Comparison of ENCODE assay signal across 1 cellular context in the genomic region with DNA sequence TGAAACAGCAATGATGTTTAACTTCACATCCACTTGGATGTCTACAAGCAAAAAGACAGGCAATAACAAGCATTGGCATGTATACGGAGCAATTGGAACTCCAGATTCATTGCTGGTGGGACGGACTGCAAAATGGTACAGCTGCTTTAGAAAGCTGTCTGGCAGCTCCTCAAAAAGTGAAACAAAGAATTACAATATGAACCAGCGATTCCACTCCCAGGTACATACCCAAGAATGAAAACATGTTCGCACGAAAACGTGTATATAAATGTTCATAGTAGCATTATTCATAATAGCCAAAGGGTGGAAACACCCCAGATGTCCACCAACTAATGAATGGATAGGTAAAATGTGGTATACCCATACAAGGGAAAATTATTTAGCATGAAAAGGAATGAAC.
TF ChIP-seq lines count a peak whose summit lies in the region.

No MANE protein-coding gene starts in this region.

TF ChIP-seq in WTC11, 78 proteins besides CTCF, POLR2A, EP300 and RAD21 (continued from another document):
- TF ChIP-seq, protein P1, sequence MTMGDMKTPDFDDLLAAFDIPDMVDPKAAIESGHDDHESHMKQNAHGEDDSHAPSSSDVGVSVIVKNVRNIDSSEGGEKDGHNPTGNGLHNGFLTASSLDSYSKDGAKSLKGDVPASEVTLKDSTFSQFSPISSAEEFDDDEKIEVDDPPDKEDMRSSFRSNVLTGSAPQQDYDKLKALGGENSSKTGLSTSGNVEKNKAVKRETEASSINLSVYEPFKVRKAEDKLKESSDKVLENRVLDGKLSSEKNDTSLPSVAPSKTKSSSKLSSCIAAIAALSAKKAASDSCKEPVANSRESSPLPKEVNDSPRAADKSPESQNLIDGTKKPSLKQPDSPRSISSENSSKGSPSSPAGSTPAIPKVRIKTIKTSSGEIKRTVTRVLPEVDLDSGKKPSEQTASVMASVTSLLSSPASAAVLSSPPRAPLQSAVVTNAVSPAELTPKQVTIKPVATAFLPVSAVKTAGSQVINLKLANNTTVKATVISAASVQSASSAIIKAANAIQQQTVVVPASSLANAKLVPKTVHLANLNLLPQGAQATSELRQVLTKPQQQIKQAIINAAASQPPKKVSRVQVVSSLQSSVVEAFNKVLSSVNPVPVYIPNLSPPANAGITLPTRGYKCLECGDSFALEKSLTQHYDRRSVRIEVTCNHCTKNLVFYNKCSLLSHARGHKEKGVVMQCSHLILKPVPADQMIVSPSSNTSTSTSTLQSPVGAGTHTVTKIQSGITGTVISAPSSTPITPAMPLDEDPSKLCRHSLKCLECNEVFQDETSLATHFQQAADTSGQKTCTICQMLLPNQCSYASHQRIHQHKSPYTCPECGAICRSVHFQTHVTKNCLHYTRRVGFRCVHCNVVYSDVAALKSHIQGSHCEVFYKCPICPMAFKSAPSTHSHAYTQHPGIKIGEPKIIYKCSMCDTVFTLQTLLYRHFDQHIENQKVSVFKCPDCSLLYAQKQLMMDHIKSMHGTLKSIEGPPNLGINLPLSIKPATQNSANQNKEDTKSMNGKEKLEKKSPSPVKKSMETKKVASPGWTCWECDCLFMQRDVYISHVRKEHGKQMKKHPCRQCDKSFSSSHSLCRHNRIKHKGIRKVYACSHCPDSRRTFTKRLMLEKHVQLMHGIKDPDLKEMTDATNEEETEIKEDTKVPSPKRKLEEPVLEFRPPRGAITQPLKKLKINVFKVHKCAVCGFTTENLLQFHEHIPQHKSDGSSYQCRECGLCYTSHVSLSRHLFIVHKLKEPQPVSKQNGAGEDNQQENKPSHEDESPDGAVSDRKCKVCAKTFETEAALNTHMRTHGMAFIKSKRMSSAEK (CRISPR knock-in tag; IDR thresholded peaks at IDR 0.05; ENCODE audit: borderline replicate concordance) = no peak
- no peak for TF ChIP-seq FOXK1 (CRISPR knock-in tag; IDR thresholded peaks at IDR 0.05)
- TF ChIP-seq CBFB (CRISPR knock-in tag; IDR thresholded peaks at IDR 0.05; ENCODE audit: low read depth) = no peak
- TF ChIP-seq EMX1 (CRISPR knock-in tag; IDR thresholded peaks at IDR 0.05) = no peak
- no peak for TF ChIP-seq CREM (CRISPR knock-in tag; IDR thresholded peaks at IDR 0.05)
- TF ChIP-seq TEAD1 (CRISPR knock-in tag; IDR thresholded peaks at IDR 0.05) = no peak
- TF ChIP-seq, protein P2, sequence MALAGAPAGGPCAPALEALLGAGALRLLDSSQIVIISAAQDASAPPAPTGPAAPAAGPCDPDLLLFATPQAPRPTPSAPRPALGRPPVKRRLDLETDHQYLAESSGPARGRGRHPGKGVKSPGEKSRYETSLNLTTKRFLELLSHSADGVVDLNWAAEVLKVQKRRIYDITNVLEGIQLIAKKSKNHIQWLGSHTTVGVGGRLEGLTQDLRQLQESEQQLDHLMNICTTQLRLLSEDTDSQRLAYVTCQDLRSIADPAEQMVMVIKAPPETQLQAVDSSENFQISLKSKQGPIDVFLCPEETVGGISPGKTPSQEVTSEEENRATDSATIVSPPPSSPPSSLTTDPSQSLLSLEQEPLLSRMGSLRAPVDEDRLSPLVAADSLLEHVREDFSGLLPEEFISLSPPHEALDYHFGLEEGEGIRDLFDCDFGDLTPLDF (CRISPR knock-in tag; IDR thresholded peaks at IDR 0.05) = no peak
- TF ChIP-seq ZBTB21 (CRISPR knock-in tag; IDR thresholded peaks at IDR 0.05; ENCODE audit: borderline replicate concordance) = no peak
- TF ChIP-seq, protein P3, sequence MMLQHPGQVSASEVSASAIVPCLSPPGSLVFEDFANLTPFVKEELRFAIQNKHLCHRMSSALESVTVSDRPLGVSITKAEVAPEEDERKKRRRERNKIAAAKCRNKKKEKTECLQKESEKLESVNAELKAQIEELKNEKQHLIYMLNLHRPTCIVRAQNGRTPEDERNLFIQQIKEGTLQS (CRISPR knock-in tag; conservative IDR thresholded peaks at IDR 0.05) = no peak
